Comparison of ENCODE assay signal across 14 cellular contexts in genomic region chr20:63158845-63159244, GRCh38. TPM values are rescaled to one million over a fixed set of nuclear protein-coding genes. Genes with fewer than 3 reads are reported as not detected.
DNase-seq lines count a peak whose midpoint lies in the region; ATAC-seq and TF ChIP-seq lines count a peak whose summit lies in the region.
"Had no signal": no experiment of that assay in that cellular context is flagged by ENCODE, and none has a peak within 500 bp of the region (broad histone marks: within the 10 kb centered on the region; RNA-seq: fewer than 3 reads in every experiment).

No MANE protein-coding gene starts in this region.

- DNase-seq in Right ventricle myocardium superior, result peak; percentile 14
- DNase-seq in heart right ventricle, result no peak
- peak; percentile 4 for DNase-seq in glutamatergic neuron
- peak; percentile 22 for DNase-seq in osteoblast (ENCODE audit: insufficient read length, low spot score, missing footprints)
- no peak for DNase-seq in NCI-H1105 (lab: John Stamatoyannopoulos, UW)
- DNase-seq in effector CD8-positive, alpha-beta T cell (lab: John Stamatoyannopoulos, UW), result no peak
- DNase-seq in GM13977 (ENCODE audit: low spot score), result no peak
- DNase-seq: 8988T; C1 segment of cervical spinal cord; Calu3; CD4-positive, alpha-beta T cell; DMS 273 treated with DMSO at 0.1 percent for 48 hours; HCEC 1CT; HFFc6 had no signal

- intact Hi-C loops in Right ventricle myocardium superior (cut with DNase I), result no loop called here
- intact Hi-C loops in heart right ventricle (cut with DNase I), result no loop called here

- H3K9me3 ChIP-seq in heart right ventricle, result no peaks in the 10 kb centered on the region
- H3K9me3 ChIP-seq in osteoblast (ENCODE audit: low read depth, low read length), result no peaks in the 10 kb centered on the region

- ATAC-seq in Right ventricle myocardium superior (ENCODE audit: poor library complexity) (no peak), heart right ventricle (no peak)

- peaks cover 7% of the 10 kb centered on the region for H3K27me3 Mint-ChIP-seq in glutamatergic neuron (ENCODE audit: unreplicated experiment)

- H3K79me2 ChIP-seq in osteoblast (ENCODE audit: insufficient read depth, low read length), result no peaks in the 10 kb centered on the region

- H3K27ac ChIP-seq in heart right ventricle (no peak overlapping the region), osteoblast (ENCODE audit: low read depth, low read length) (no peak overlapping the region)

- H3K4me2 ChIP-seq in osteoblast (ENCODE audit: insufficient read depth, low read length), result no peak overlapping the region

- WGBS in heart right ventricle, 2 donors, result 81 to 87% methylated on average over 14 of the region's 14 CpGs

- H3K36me3 ChIP-seq in heart right ventricle (no peaks in the 10 kb centered on the region), osteoblast (ENCODE audit: insufficient read depth, low read length) (no peaks in the 10 kb centered on the region)

- H2AFZ ChIP-seq in osteoblast (ENCODE audit: low read length), result no peak overlapping the region

- H3K27ac Mint-ChIP-seq in glutamatergic neuron (ENCODE audit: unreplicated experiment), result no peak overlapping the region
- H3K27ac Mint-ChIP-seq: CD4-positive, alpha-beta T cell; HFFc6 had no signal

- H3K4me1 Mint-ChIP-seq in glutamatergic neuron (ENCODE audit: low read depth, unreplicated experiment), result peaks cover 11% of the 10 kb centered on the region

- H3K27me3 ChIP-seq in heart right ventricle (peaks cover 0 to 76% (median 44%) of the 10 kb centered on the region in 7 donors), osteoblast (ENCODE audit: insufficient read depth, low read length) (peaks cover 31% of the 10 kb centered on the region)

- H3K4me3 ChIP-seq in heart right ventricle (no peak overlapping the region), osteoblast (ENCODE audit: insufficient read depth, low read length) (no peak overlapping the region)

- H3K9me3 Mint-ChIP-seq in glutamatergic neuron (ENCODE audit: unreplicated experiment), result peaks cover 9% of the 10 kb centered on the region
- H3K9me3 Mint-ChIP-seq: CD4-positive, alpha-beta T cell; HFFc6 had no signal

- TF ChIP-seq CTCF in heart right ventricle (IDR thresholded peaks at IDR 0.05), result no peak
- TF ChIP-seq CTCF in glutamatergic neuron (IDR thresholded peaks at IDR 0.05; ENCODE audit: partially characterized antibody, unreplicated experiment), result no peak
- TF ChIP-seq CTCF in osteoblast (IDR thresholded peaks at IDR 0.05; ENCODE audit: extremely low read depth, low read depth, low read length), result no peak
- TF ChIP-seq CTCF in GM13977 (IDR thresholded peaks at IDR 0.05; ENCODE audit: extremely low read depth, insufficient read depth, missing control alignments), result no peak

- no peak overlapping the region for H3K4me3 Mint-ChIP-seq in glutamatergic neuron (ENCODE audit: unreplicated experiment)
- H3K4me3 Mint-ChIP-seq: CD4-positive, alpha-beta T cell; HFFc6 had no signal

- no peaks in the 10 kb centered on the region for H4K20me1 ChIP-seq in osteoblast (ENCODE audit: insufficient read depth, low read length)

- in situ Hi-C loops in GM13977 (cut with MboI; ENCODE audit: low pct_unique_long_range_greater_than_20kb, low sequenced_read_pairs, unreplicated experiment), result no loop called here

- peaks cover 5% of the 10 kb centered on the region for H3K36me3 Mint-ChIP-seq in glutamatergic neuron (ENCODE audit: unreplicated experiment)

- H3K4me1 ChIP-seq in heart right ventricle, result no peaks in the 10 kb centered on the region
- no peaks in the 10 kb centered on the region for H3K4me1 ChIP-seq in osteoblast (ENCODE audit: insufficient read depth, low read length)

RNA-seq across cellular contexts. Expression of gene YTHDF1, which starts 57.1 kb away (rescaled TPM):
- total RNA-seq in Right ventricle myocardium superior, result 21.1 TPM
- 10 to 100 TPM; 18.3 to 31.6 (median 21.7) TPM for total RNA-seq in heart right ventricle
- polyA plus RNA-seq in heart right ventricle, result 10 to 100 TPM; 15.3 to 19.8 TPM
- 43.3 TPM for total RNA-seq in glutamatergic neuron (ENCODE audit: unreplicated experiment)
- 23.9 and 26.8 TPM in 2 replicates for total RNA-seq in osteoblast

Comparison
In these comparisons a context has a peak if more than half of its experiments do, and no peak if none do; other contexts are left out.
1. DNase-seq: peak in Right ventricle myocardium superior (single experiment), glutamatergic neuron (single experiment) and osteoblast (single experiment); none in heart right ventricle (0 of 2), NCI-H1105 (single experiment), effector CD8-positive, alpha-beta T cell (single experiment) and GM13977 (single experiment).